ENCODE assay signal across 1 cellular context in genomic region chr5:132209131-132209530, GRCh38.
TF ChIP-seq lines count a peak whose summit lies in the region.

No MANE protein-coding gene starts in this region.

TF ChIP-seq in K562, 482 proteins besides CTCF, POLR2A, EP300 and RAD21 (continued from another document):
- no peak for TF ChIP-seq ZBTB2 (IDR thresholded peaks at IDR 0.05)
- TF ChIP-seq CEBPZ (IDR thresholded peaks at IDR 0.05; ENCODE audit: borderline replicate concordance, low read depth, low read length): no peak
- TF ChIP-seq TSHZ1 (CRISPR knock-in tag; IDR thresholded peaks at IDR 0.05): no peak
- no peak for TF ChIP-seq ZNF395 (CRISPR knock-in tag; IDR thresholded peaks at IDR 0.05)
- TF ChIP-seq JUN (IDR thresholded peaks at IDR 0.05; ENCODE audit: borderline replicate concordance, low read depth, low read length): no peak
- TF ChIP-seq JUN (CRISPR knock-in tag; IDR thresholded peaks at IDR 0.05; ENCODE audit: borderline replicate concordance): no peak
- TF ChIP-seq E2F3 (CRISPR knock-in tag; IDR thresholded peaks at IDR 0.05): no peak
- TF ChIP-seq CREB5 (CRISPR knock-in tag; IDR thresholded peaks at IDR 0.05): no peak
- no peak for TF ChIP-seq FUS (optimal IDR thresholded peaks at IDR 0.05; ENCODE audit: low read depth, low read length)
- no peak for TF ChIP-seq IRF1 (CRISPR knock-in tag; IDR thresholded peaks at IDR 0.05; ENCODE audit: borderline replicate concordance)
